1 cellular context compared by ENCODE assay signal in the genomic region with DNA sequence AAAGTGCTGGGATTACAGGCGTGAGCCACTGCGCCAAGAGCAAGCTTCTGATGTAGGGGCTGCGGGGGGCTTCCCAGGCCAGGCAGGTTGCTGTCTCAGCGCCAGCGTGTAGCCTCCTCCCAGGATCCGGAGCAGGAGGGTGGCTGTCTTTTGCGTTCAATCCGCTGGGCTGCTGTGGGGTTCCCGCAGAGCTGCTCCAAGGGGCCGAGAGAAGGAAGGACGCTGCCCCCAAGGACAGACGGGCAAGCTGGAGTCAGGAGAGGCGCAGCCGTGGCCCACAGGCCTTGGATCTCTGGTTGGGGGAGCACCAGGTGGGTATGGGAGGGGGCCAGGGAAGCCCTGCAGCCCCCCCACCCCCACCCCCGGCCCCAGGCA.
TF ChIP-seq lines count a peak whose summit lies in the region.

No MANE protein-coding gene starts in this region.

TF ChIP-seq in K562, 482 proteins besides CTCF, POLR2A, EP300 and RAD21:
- TF ChIP-seq ZNF436 (CRISPR knock-in tag; IDR thresholded peaks at IDR 0.05): no peak
- TF ChIP-seq, protein P1, sequence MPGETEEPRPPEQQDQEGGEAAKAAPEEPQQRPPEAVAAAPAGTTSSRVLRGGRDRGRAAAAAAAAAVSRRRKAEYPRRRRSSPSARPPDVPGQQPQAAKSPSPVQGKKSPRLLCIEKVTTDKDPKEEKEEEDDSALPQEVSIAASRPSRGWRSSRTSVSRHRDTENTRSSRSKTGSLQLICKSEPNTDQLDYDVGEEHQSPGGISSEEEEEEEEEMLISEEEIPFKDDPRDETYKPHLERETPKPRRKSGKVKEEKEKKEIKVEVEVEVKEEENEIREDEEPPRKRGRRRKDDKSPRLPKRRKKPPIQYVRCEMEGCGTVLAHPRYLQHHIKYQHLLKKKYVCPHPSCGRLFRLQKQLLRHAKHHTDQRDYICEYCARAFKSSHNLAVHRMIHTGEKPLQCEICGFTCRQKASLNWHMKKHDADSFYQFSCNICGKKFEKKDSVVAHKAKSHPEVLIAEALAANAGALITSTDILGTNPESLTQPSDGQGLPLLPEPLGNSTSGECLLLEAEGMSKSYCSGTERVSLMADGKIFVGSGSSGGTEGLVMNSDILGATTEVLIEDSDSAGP (CRISPR knock-in tag; IDR thresholded peaks at IDR 0.05): peak; percentile 5
- no peak for TF ChIP-seq CXXC5 (CRISPR knock-in tag; IDR thresholded peaks at IDR 0.05)
- TF ChIP-seq, protein P2, sequence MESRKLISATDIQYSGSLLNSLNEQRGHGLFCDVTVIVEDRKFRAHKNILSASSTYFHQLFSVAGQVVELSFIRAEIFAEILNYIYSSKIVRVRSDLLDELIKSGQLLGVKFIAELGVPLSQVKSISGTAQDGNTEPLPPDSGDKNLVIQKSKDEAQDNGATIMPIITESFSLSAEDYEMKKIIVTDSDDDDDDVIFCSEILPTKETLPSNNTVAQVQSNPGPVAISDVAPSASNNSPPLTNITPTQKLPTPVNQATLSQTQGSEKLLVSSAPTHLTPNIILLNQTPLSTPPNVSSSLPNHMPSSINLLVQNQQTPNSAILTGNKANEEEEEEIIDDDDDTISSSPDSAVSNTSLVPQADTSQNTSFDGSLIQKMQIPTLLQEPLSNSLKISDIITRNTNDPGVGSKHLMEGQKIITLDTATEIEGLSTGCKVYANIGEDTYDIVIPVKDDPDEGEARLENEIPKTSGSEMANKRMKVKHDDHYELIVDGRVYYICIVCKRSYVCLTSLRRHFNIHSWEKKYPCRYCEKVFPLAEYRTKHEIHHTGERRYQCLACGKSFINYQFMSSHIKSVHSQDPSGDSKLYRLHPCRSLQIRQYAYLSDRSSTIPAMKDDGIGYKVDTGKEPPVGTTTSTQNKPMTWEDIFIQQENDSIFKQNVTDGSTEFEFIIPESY (CRISPR knock-in tag; IDR thresholded peaks at IDR 0.05): peak; percentile 86
- no peak for TF ChIP-seq NFATC3 (IDR thresholded peaks at IDR 0.05)
- no peak for TF ChIP-seq MECOM (CRISPR knock-in tag; IDR thresholded peaks at IDR 0.05)
- TF ChIP-seq, protein P3, sequence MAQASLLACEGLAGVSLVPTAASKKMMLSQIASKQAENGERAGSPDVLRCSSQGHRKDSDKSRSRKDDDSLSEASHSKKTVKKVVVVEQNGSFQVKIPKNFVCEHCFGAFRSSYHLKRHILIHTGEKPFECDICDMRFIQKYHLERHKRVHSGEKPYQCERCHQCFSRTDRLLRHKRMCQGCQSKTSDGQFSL (CRISPR knock-in tag; IDR thresholded peaks at IDR 0.05): peak; percentile 78
- TF ChIP-seq, protein P3 (tag; IDR thresholded peaks at IDR 0.05): peak in 1 of 2 experiments; percentile 62; a peak in 1 of 4 replicates
- no peak for TF ChIP-seq ZBTB9 (CRISPR knock-in tag; IDR thresholded peaks at IDR 0.05)
- TF ChIP-seq, protein P4, sequence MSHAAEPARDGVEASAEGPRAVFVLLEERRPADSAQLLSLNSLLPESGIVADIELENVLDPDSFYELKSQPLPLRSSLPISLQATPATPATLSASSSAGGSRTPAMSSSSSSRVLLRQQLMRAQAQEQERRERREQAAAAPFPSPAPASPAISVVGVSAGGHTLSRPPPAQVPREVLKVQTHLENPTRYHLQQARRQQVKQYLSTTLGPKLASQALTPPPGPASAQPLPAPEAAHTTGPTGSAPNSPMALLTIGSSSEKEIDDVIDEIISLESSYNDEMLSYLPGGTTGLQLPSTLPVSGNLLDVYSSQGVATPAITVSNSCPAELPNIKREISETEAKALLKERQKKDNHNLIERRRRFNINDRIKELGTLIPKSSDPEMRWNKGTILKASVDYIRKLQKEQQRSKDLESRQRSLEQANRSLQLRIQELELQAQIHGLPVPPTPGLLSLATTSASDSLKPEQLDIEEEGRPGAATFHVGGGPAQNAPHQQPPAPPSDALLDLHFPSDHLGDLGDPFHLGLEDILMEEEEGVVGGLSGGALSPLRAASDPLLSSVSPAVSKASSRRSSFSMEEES (CRISPR knock-in tag; IDR thresholded peaks at IDR 0.05): no peak
- TF ChIP-seq SNIP1 (IDR thresholded peaks at IDR 0.05; ENCODE audit: low read depth): no peak
- TF ChIP-seq FOXA3 (CRISPR knock-in tag; conservative IDR thresholded peaks at IDR 0.05 in 1 of 2, IDR thresholded peaks at IDR 0.05 in 1 of 2): 0 out of 4 replicates have a peak, but pooled peaks of 1 of the 2 experiments have one; percentile 27
- TF ChIP-seq BRD4 (IDR thresholded peaks at IDR 0.05): no peak
- no peak for TF ChIP-seq HMG20A (CRISPR knock-in tag; conservative IDR thresholded peaks at IDR 0.05)
- peak; percentile 44; the same call in 1 of the 2 replicates for TF ChIP-seq ZBTB7A (IDR thresholded peaks at IDR 0.05; ENCODE audit: borderline replicate concordance, control insufficient read depth, low read depth, low read length)
- no peak for TF ChIP-seq CTBP1 (IDR thresholded peaks at IDR 0.05; ENCODE audit: borderline replicate concordance)
- TF ChIP-seq MAFK (IDR thresholded peaks at IDR 0.05; ENCODE audit: low read length): no peak
- TF ChIP-seq BRD9 (IDR thresholded peaks at IDR 0.05; ENCODE audit: low read depth, partially characterized antibody): no peak
- no peak for TF ChIP-seq POLR2AphosphoS5 (IDR thresholded peaks at IDR 0.05; ENCODE audit: control insufficient read depth, insufficient read depth, low read depth, low read length)
